11 cellular contexts compared by ENCODE assay signal in the genomic region with DNA sequence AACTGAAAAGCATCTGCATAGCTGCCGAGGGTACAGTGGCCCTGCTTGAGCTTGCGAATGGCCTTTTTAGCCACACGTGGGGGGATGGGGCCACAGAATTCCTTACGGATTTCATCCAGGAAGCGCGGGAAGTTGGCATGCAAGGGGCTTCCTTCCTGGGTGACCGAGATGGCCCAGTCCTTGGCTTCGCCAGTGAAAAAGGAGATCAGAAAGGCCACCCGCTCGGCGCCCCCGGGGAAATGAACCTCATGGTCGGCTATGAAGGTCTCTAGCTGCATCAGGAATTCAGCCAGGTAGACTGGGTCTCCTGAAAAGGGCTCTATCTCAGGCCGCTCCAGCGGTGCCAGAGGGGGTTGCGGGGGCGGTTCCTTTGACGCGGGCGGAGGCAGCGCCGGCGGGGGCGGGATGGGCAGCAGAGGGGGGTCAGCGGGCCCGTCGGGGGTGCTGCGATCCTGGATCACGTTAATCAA.
DNase-seq lines count a peak whose midpoint lies in the region; ATAC-seq and TF ChIP-seq lines count a peak whose summit lies in the region.
"Had no signal": no experiment of that assay in that cellular context is flagged by ENCODE, and none has a peak within 500 bp of the region (broad histone marks: within the 10 kb centered on the region; RNA-seq: fewer than 3 reads in every experiment).

No MANE protein-coding gene starts in this region.

- H3K27me3 ChIP-seq in brain microvascular endothelial cell (replicated peaks): no peaks in the 10 kb centered on the region

- no peaks in the 10 kb centered on the region for H3K36me3 Mint-ChIP-seq in stimulated activated effector memory CD8-positive, alpha-beta T cell treated with anti-CD3 and anti-CD28 coated beads, Interleukin-12 subunit alpha, Interleukin-12 subunit beta, amount 100 ng/mL, for 72 hours

- H3K36me3 ChIP-seq in ES-I3 (ENCODE audit: insufficient read depth, low read length) (peaks cover 2% of the 10 kb centered on the region; the same call in 1 of the 2 replicates), brain microvascular endothelial cell (replicated peaks) (no peaks in the 10 kb centered on the region)

- H3K4me1 ChIP-seq in ES-I3 (ENCODE audit: insufficient read depth, low read length): peaks cover 15% of the 10 kb centered on the region

- peak overlapping the region; percentile 76 for H3K4me3 Mint-ChIP-seq in stimulated activated effector memory CD8-positive, alpha-beta T cell treated with anti-CD3 and anti-CD28 coated beads, Interleukin-12 subunit alpha, Interleukin-12 subunit beta, amount 100 ng/mL, for 72 hours

- peak overlapping the region; percentile 55 for H3K4me3 ChIP-seq in brain microvascular endothelial cell (ENCODE audit: low read depth, low read length)

- TF ChIP-seq CTCF in brain microvascular endothelial cell (IDR thresholded peaks at IDR 0.05; ENCODE audit: low read depth, low read length, missing control alignments): no peak

- peak overlapping the region; percentile 53; the same call in 1 of the 2 replicates for H3K9ac ChIP-seq in ES-I3 (ENCODE audit: low read depth, low read length)

- no peak overlapping the region for H3K27ac ChIP-seq in brain microvascular endothelial cell

- no peak for ATAC-seq in stimulated activated effector memory CD8-positive, alpha-beta T cell treated with anti-CD3 and anti-CD28 coated beads, Interleukin-12 subunit alpha, Interleukin-12 subunit beta, amount 100 ng/mL, for 72 hours
- ATAC-seq in GM19035 (IDR thresholded peaks at IDR 0.05; ENCODE audit: unreplicated experiment) (no peak), GM21526 (IDR thresholded peaks at IDR 0.05; ENCODE audit: low FRiP score, unreplicated experiment) (no peak)

- H3K4me1 Mint-ChIP-seq in stimulated activated effector memory CD8-positive, alpha-beta T cell treated with anti-CD3 and anti-CD28 coated beads, Interleukin-12 subunit alpha, Interleukin-12 subunit beta, amount 100 ng/mL, for 72 hours: peaks cover 19% of the 10 kb centered on the region

- in situ Hi-C loops in brain microvascular endothelial cell (cut with HindIII; ENCODE audit: low pct_ligation_motif_present, low sequenced_read_pairs): no loop called here

- no peaks in the 10 kb centered on the region for H3K9me3 ChIP-seq in ES-I3 (ENCODE audit: control insufficient read depth, insufficient read depth, low read length)

- H3K9me3 Mint-ChIP-seq in stimulated activated effector memory CD8-positive, alpha-beta T cell treated with anti-CD3 and anti-CD28 coated beads, Interleukin-12 subunit alpha, Interleukin-12 subunit beta, amount 100 ng/mL, for 72 hours: no peaks in the 10 kb centered on the region

- DNase-seq in brain microvascular endothelial cell: no peak
- peak; percentile 45 for DNase-seq in iPS-NIHi7 (ENCODE audit: extremely low spot score)
- no peak for DNase-seq in stimulated activated effector memory CD8-positive, alpha-beta T cell treated with anti-CD3 and anti-CD28 coated beads, Interleukin-12 subunit alpha, Interleukin-12 subunit beta, amount 100 ng/mL, for 72 hours (ENCODE audit: low spot score in 2 of 2)
- DNase-seq in NCI-H187 (lab: John Stamatoyannopoulos, UW): no peak
- no peak for DNase-seq in NCI-H82 (lab: John Stamatoyannopoulos, UW)
- DNase-seq: activated CD8-positive, alpha-beta T cell treated with anti-CD3 and anti-CD28 coated beads, Interleukin-2, amount 10 ng/mL, durations not matched to agents 7 days and 5 days; midbrain; SIG-M5 had no signal

- H3K27ac Mint-ChIP-seq in stimulated activated effector memory CD8-positive, alpha-beta T cell treated with anti-CD3 and anti-CD28 coated beads, Interleukin-12 subunit alpha, Interleukin-12 subunit beta, amount 100 ng/mL, for 72 hours: no peak overlapping the region
- H3K27ac Mint-ChIP-seq: activated CD8-positive, alpha-beta T cell treated with anti-CD3 and anti-CD28 coated beads, Interleukin-2, amount 10 ng/mL, durations not matched to agents 7 days and 5 days had no signal
